1 cellular context compared by ENCODE assay signal in the genomic region with DNA sequence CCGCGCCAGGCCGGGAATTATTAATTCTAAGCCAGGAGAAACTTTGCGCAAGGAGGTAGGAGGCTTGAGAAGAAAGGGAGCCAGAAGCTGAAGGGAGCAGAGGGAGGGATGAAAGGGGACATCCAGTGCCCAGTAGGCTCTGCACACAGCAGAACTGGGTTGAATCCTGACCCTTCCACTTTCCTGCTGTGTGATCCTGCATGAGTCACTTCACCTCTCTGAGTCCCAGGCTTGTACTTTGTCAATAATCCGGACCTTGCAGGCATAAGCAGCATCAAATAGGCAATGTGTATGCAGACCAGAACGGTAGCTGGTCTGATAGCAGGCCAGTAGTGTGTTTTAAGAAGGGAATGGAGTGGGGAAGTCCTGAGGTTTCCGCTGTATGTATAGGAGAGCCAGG.
TF ChIP-seq lines count a peak whose summit lies in the region.

No MANE protein-coding gene starts in this region.

TF ChIP-seq in K562, 482 proteins besides CTCF, POLR2A, EP300 and RAD21:
- TF ChIP-seq PRMT5 (CRISPR knock-in tag; IDR thresholded peaks at IDR 0.05) = no peak
- TF ChIP-seq ZNF146 (CRISPR knock-in tag; IDR thresholded peaks at IDR 0.05; ENCODE audit: unreplicated experiment) = no peak
- peak; percentile 38 for TF ChIP-seq RBM25 (IDR thresholded peaks at IDR 0.05; ENCODE audit: low read depth, low read length, severe bottlenecking)
- TF ChIP-seq ZNF197 (CRISPR knock-in tag; IDR thresholded peaks at IDR 0.05; ENCODE audit: low read depth) = no peak
- TF ChIP-seq TBP (optimal IDR thresholded peaks at IDR 0.05; ENCODE audit: low read depth, low read length) = no peak
- no peak for TF ChIP-seq SOX6 (IDR thresholded peaks at IDR 0.05)
- peak; percentile 39; the same call in 1 of the 2 replicates for TF ChIP-seq BCOR (IDR thresholded peaks at IDR 0.05)
- TF ChIP-seq LARP7 (IDR thresholded peaks at IDR 0.05) = no peak
- TF ChIP-seq MAZ (CRISPR knock-in tag; conservative IDR thresholded peaks at IDR 0.05 in 1 of 2, IDR thresholded peaks at IDR 0.05 in 1 of 2) = no peak
- peak; percentile 58 for TF ChIP-seq ZFP36 (IDR thresholded peaks at IDR 0.05; ENCODE audit: low read depth, low read length, partially characterized antibody)
- no peak for TF ChIP-seq RBM22 (IDR thresholded peaks at IDR 0.05; ENCODE audit: low read depth, low read length, poor library complexity, severe bottlenecking)
- no peak for TF ChIP-seq ZNF436 (CRISPR knock-in tag; IDR thresholded peaks at IDR 0.05)
- TF ChIP-seq FUS (optimal IDR thresholded peaks at IDR 0.05; ENCODE audit: low read depth, low read length) = no peak
- no peak for TF ChIP-seq HMGN3 (IDR thresholded peaks at IDR 0.05; ENCODE audit: borderline replicate concordance, extremely low read depth, insufficient read length, low read depth, low read length)
- 0 out of 2 replicates have a peak, but pooled peaks have one; percentile 7 for TF ChIP-seq STAG1 (CRISPR knock-in tag; IDR thresholded peaks at IDR 0.05; ENCODE audit: borderline replicate concordance)
- TF ChIP-seq CBX3 (IDR thresholded peaks at IDR 0.05; ENCODE audit: borderline replicate concordance in 1 of 2, low read length in 2 of 2) = no peak
- TF ChIP-seq SLC30A9 (CRISPR knock-in tag; IDR thresholded peaks at IDR 0.05) = no peak
- no peak for TF ChIP-seq ARID2 (IDR thresholded peaks at IDR 0.05)
- no peak for TF ChIP-seq LEF1 (IDR thresholded peaks at IDR 0.05)
- TF ChIP-seq MCM3 (IDR thresholded peaks at IDR 0.05) = no peak
- no peak for TF ChIP-seq SMAD4 (CRISPR knock-in tag; conservative IDR thresholded peaks at IDR 0.05)
- TF ChIP-seq, protein P1, sequence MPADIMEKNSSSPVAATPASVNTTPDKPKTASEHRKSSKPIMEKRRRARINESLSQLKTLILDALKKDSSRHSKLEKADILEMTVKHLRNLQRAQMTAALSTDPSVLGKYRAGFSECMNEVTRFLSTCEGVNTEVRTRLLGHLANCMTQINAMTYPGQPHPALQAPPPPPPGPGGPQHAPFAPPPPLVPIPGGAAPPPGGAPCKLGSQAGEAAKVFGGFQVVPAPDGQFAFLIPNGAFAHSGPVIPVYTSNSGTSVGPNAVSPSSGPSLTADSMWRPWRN (IDR thresholded peaks at IDR 0.05; ENCODE audit: low read depth) = no peak
- TF ChIP-seq, protein P2, sequence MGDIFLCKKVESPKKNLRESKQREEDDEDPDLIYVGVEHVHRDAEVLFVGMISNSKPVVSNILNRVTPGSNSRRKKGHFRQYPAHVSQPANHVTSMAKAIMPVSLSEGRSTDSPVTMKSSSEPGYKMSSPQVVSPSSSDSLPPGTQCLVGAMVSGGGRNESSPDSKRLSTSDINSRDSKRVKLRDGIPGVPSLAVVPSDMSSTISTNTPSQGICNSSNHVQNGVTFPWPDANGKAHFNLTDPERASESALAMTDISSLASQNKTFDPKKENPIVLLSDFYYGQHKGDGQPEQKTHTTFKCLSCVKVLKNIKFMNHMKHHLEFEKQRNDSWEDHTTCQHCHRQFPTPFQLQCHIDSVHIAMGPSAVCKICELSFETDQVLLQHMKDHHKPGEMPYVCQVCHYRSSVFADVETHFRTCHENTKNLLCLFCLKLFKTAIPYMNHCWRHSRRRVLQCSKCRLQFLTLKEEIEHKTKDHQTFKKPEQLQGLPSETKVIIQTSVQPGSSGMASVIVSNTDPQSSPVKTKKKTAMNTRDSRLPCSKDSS (IDR thresholded peaks at IDR 0.05; ENCODE audit: low read depth, partially characterized antibody) = no peak
- TF ChIP-seq PPARD (CRISPR knock-in tag; IDR thresholded peaks at IDR 0.05) = no peak
- TF ChIP-seq MYC (IDR thresholded peaks at IDR 0.05; ENCODE audit: low read depth, low read length) = no peak
- no peak for TF ChIP-seq MYC (CRISPR knock-in tag; IDR thresholded peaks at IDR 0.05; ENCODE audit: borderline replicate concordance, low read depth)
- TF ChIP-seq DIDO1 (tag; IDR thresholded peaks at IDR 0.05; ENCODE audit: low read depth) = no peak
- TF ChIP-seq, protein P3, sequence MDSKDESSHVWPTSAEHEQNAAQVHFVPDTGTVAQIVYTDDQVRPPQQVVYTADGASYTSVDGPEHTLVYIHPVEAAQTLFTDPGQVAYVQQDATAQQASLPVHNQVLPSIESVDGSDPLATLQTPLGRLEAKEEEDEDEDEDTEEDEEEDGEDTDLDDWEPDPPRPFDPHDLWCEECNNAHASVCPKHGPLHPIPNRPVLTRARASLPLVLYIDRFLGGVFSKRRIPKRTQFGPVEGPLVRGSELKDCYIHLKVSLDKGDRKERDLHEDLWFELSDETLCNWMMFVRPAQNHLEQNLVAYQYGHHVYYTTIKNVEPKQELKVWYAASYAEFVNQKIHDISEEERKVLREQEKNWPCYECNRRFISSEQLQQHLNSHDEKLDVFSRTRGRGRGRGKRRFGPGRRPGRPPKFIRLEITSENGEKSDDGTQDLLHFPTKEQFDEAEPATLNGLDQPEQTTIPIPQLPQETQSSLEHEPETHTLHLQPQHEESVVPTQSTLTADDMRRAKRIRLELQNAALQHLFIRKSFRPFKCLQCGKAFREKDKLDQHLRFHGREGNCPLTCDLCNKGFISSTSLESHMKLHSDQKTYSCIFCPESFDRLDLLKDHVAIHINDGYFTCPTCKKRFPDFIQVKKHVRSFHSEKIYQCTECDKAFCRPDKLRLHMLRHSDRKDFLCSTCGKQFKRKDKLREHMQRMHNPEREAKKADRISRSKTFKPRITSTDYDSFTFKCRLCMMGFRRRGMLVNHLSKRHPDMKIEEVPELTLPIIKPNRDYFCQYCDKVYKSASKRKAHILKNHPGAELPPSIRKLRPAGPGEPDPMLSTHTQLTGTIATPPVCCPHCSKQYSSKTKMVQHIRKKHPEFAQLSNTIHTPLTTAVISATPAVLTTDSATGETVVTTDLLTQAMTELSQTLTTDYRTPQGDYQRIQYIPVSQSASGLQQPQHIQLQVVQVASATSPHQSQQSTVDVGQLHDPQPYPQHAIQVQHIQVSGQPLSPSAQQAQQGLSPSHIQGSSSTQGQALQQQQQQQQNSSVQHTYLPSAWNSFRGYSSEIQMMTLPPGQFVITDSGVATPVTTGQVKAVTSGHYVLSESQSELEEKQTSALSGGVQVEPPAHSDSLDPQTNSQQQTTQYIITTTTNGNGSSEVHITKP (IDR thresholded peaks at IDR 0.05; ENCODE audit: partially characterized antibody) = no peak
- TF ChIP-seq KDM1A (IDR thresholded peaks at IDR 0.05) = peak in 1 of 2 experiments; percentile 6; a peak in 1 of 4 replicates
- no peak for TF ChIP-seq CSDE1 (IDR thresholded peaks at IDR 0.05)
